In genomic region chr2:218168016-218168415, GRCh38 we compare ENCODE assay signal across 23 cellular contexts. TPM values are rescaled to one million over a fixed set of nuclear protein-coding genes. Genes with fewer than 3 reads are reported as not detected.
"Had no signal": no experiment of that assay in that cellular context is flagged by ENCODE, and none has a peak within 500 bp of the region (broad histone marks: within the 10 kb centered on the region; RNA-seq: fewer than 3 reads in every experiment).

No MANE protein-coding gene starts in this region.

- DNase-seq: activated CD4-positive, alpha-beta T cell treated with anti-CD3 and anti-CD28 coated beads for 36 hours; activated CD4-positive, alpha-beta T cell treated with anti-CD3 and anti-CD28 coated beads, Interleukin-2, amount 50 U/mL, for 48 hours; activated gamma-delta T cell treated with Interleukin-2 at 50 U/mL for 16 hours; activated T-cell treated with anti-CD3 and anti-CD28 coated beads for 4 hours; endodermal cell; erythroblast; gastrocnemius medialis; head of caudate nucleus; left ventricle myocardium superior; naive B cell; spleen; stimulated activated CD4-positive, alpha-beta T cell treated with anti-CD3 and anti-CD28 coated beads, Interleukin-4, amount 100 ng/mL, for 4 hours; stimulated activated naive CD4-positive, alpha-beta T cell treated with Interleukin-2 at 50 U/mL for 16 hours; SW 1271; uterus had no signal

- ATAC-seq: gastrocnemius medialis had no signal

- H3K36me3 ChIP-seq: gastrocnemius medialis, tibial nerve, uterus had no signal

- H3K4me1 Mint-ChIP-seq: endodermal cell had no signal

- H3K27me3 Mint-ChIP-seq: activated CD4-positive, alpha-beta T cell treated with anti-CD3 and anti-CD28 coated beads for 36 hours had no signal

- H3K36me3 Mint-ChIP-seq: activated naive CD8-positive, alpha-beta T cell; memory B cell; naive B cell; WTC11 had no signal

- H3K9me3 Mint-ChIP-seq: activated T-helper 1 cell treated with anti-CD3 and anti-CD28 coated beads, Interleukin-12 subunit alpha, Interleukin-12 subunit beta, Interleukin-2, Interleukin-4 antibody, amounts not matched to agents 30 ng/mL and 10 ng/mL and 1 ng/mL, durations not matched to agents 14 hours and 24 hours and 36 hours; endodermal cell; memory B cell; naive B cell; T-helper 2 cell treated with Interferon-gamma antibody and Interleukin-4, amounts not matched to agents 5 μg/mL and 100 μg/mL, for 36 hours had no signal

- H3K4me3 Mint-ChIP-seq: activated CD4-positive, alpha-beta T cell treated with anti-CD3 and anti-CD28 coated beads for 36 hours; activated naive CD8-positive, alpha-beta T cell; activated T-helper 1 cell treated with anti-CD3 and anti-CD28 coated beads, Interleukin-12 subunit alpha, Interleukin-12 subunit beta, Interleukin-2, Interleukin-4 antibody, amounts not matched to agents 30 ng/mL and 10 ng/mL and 1 ng/mL, durations not matched to agents 14 hours and 24 hours and 36 hours; endodermal cell; memory B cell; naive B cell; T-helper 2 cell treated with Interferon-gamma antibody and Interleukin-4, amounts not matched to agents 5 μg/mL and 100 μg/mL, for 36 hours; WTC11 had no signal

- H3K27ac Mint-ChIP-seq: activated CD4-positive, alpha-beta T cell treated with anti-CD3 and anti-CD28 coated beads for 36 hours; activated naive CD8-positive, alpha-beta T cell; activated T-helper 1 cell treated with anti-CD3 and anti-CD28 coated beads, Interleukin-12 subunit alpha, Interleukin-12 subunit beta, Interleukin-2, Interleukin-4 antibody, amounts not matched to agents 30 ng/mL and 10 ng/mL and 1 ng/mL, durations not matched to agents 14 hours and 24 hours and 36 hours; endodermal cell; memory B cell; WTC11 had no signal

- H3K27me3 ChIP-seq: spleen, uterus had no signal

- H3K27ac ChIP-seq: gastrocnemius medialis, parathyroid adenoma, tibial nerve, uterus had no signal

- H3K9me3 ChIP-seq: gastrocnemius medialis, spleen, tibial nerve, uterus had no signal

- H3K4me3 ChIP-seq: gastrocnemius medialis, tibial nerve, uterus had no signal

- H3K4me1 ChIP-seq: gastrocnemius medialis, parathyroid adenoma, uterus had no signal

RNA-seq across cellular contexts. Expression of gene CXCR1, which starts 1.3 kb away (rescaled TPM):
- total RNA-seq: activated CD4-positive, alpha-beta T cell treated with anti-CD3 and anti-CD28 coated beads for 36 hours; activated T-helper 1 cell treated with anti-CD3 and anti-CD28 coated beads, Interleukin-12 subunit alpha, Interleukin-12 subunit beta, Interleukin-2, Interleukin-4 antibody, amounts not matched to agents 30 ng/mL and 10 ng/mL and 1 ng/mL, durations not matched to agents 14 hours and 24 hours and 36 hours; endodermal cell; kidney epithelial cell; WTC11 had no signal

RNA-seq across cellular contexts. Expression of gene CXCR2, which starts 42.2 kb away (rescaled TPM):
- total RNA-seq: activated T-helper 1 cell treated with anti-CD3 and anti-CD28 coated beads, Interleukin-12 subunit alpha, Interleukin-12 subunit beta, Interleukin-2, Interleukin-4 antibody, amounts not matched to agents 30 ng/mL and 10 ng/mL and 1 ng/mL, durations not matched to agents 14 hours and 24 hours and 36 hours; endodermal cell; kidney epithelial cell had no signal
